ENCODE assay signal across 1 cellular context in the genomic region with DNA sequence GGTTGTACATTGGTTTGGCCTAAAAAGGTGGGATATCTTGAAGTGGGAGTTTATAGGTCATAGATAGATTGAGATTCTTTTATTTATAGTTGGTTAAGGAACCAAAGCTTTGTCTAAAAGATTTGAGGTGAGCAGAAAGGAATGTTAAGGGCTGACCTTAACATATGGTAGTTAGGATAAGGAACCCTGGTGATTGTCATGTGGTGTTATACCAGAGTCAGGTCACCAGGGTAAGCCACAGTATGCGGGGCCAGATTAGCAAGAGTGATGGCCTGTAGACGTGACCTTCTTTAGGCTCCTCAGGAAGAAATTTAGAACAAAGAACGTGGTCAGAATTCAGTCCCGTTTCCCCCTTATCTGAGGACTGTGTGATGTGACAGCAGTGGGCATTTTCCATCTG.
TF ChIP-seq lines count a peak whose summit lies in the region.

No MANE protein-coding gene starts in this region.

TF ChIP-seq in K562, 482 proteins besides CTCF, POLR2A, EP300 and RAD21 (continued from another document and continues in another):
- TF ChIP-seq PKNOX1 (IDR thresholded peaks at IDR 0.05) (0 out of 2 replicates have a peak, but pooled peaks have one; percentile 13), ARID1B (IDR thresholded peaks at IDR 0.05) (peak; percentile 75), ZNF277 (CRISPR knock-in tag; IDR thresholded peaks at IDR 0.05; ENCODE audit: borderline replicate concordance) (no peak), TEAD1 (CRISPR knock-in tag; IDR thresholded peaks at IDR 0.05) (peak in 1 of 2 experiments; percentile 87; a peak in 2 of 4 replicates), ILK (tag; IDR thresholded peaks at IDR 0.05; ENCODE audit: borderline replicate concordance, low read depth) (no peak), NR2C2 (CRISPR knock-in tag; IDR thresholded peaks at IDR 0.05) (no peak), NR2C2 (tag; IDR thresholded peaks at IDR 0.05) (0 out of 2 replicates have a peak, but pooled peaks have one; percentile 25), ZNF3 (CRISPR knock-in tag; IDR thresholded peaks at IDR 0.05) (no peak), BHLHE40 (IDR thresholded peaks at IDR 0.05; ENCODE audit: low read length) (0 out of 2 replicates have a peak, but pooled peaks have one; percentile 14), TAF9B (IDR thresholded peaks at IDR 0.05; ENCODE audit: partially characterized antibody) (no peak), RCOR1 (IDR thresholded peaks at IDR 0.05; ENCODE audit: borderline replicate concordance in 1 of 2, low read depth in 2 of 2, low read length in 2 of 2) (peak; percentile 77 to 94), HOXB6 (CRISPR knock-in tag; IDR thresholded peaks at IDR 0.05; ENCODE audit: borderline replicate concordance) (no peak), CBFA2T3 (IDR thresholded peaks at IDR 0.05) (peak; percentile 87), TAL1 (IDR thresholded peaks at IDR 0.05) (peak; percentile 75), CXXC5 (CRISPR knock-in tag; IDR thresholded peaks at IDR 0.05) (peak; percentile 53; the same call in 1 of the 2 replicates), PBX2 (CRISPR knock-in tag; IDR thresholded peaks at IDR 0.05; ENCODE audit: low read depth) (no peak), PBX2 (tag; conservative IDR thresholded peaks at IDR 0.05; ENCODE audit: low read depth) (peak; percentile 47; the same call in 1 of the 2 replicates), BRF2 (IDR thresholded peaks at IDR 0.05; ENCODE audit: borderline replicate concordance, insufficient read depth, insufficient read length) (no peak), HEY1 (CRISPR knock-in tag; IDR thresholded peaks at IDR 0.05; ENCODE audit: borderline replicate concordance) (no peak), HDAC1 (IDR thresholded peaks at IDR 0.05) (peak in 1 of 2 experiments; percentile 94; a peak in 2 of 4 replicates), ZNF561 (CRISPR knock-in tag; conservative IDR thresholded peaks at IDR 0.05) (no peak), ESRRA (IDR thresholded peaks at IDR 0.05; ENCODE audit: borderline replicate concordance, low read depth) (no peak)
- TF ChIP-seq, protein P1, sequence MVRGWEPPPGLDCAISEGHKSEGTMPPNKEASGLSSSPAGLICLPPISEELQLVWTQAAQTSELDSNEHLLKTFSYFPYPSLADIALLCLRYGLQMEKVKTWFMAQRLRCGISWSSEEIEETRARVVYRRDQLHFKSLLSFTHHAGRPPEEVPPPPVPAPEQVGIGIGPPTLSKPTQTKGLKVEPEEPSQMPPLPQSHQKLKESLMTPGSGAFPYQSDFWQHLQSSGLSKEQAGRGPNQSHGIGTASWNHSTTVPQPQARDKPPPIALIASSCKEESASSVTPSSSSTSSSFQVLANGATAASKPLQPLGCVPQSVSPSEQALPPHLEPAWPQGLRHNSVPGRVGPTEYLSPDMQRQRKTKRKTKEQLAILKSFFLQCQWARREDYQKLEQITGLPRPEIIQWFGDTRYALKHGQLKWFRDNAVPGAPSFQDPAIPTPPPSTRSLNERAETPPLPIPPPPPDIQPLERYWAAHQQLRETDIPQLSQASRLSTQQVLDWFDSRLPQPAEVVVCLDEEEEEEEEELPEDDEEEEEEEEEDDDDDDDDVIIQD (CRISPR knock-in tag; IDR thresholded peaks at IDR 0.05): no peak
- TF ChIP-seq, protein P2, sequence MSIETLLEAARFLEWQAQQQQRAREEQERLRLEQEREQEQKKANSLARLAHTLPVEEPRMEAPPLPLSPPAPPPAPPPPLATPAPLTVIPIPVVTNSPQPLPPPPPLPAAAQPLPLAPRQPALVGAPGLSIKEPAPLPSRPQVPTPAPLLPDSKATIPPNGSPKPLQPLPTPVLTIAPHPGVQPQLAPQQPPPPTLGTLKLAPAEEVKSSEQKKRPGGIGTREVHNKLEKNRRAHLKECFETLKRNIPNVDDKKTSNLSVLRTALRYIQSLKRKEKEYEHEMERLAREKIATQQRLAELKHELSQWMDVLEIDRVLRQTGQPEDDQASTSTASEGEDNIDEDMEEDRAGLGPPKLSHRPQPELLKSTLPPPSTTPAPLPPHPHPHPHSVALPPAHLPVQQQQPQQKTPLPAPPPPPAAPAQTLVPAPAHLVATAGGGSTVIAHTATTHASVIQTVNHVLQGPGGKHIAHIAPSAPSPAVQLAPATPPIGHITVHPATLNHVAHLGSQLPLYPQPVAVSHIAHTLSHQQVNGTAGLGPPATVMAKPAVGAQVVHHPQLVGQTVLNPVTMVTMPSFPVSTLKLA (conservative IDR thresholded peaks at IDR 0.05): 0 out of 4 replicates have a peak, but pooled peaks of 1 of the 2 experiments have one; percentile 23
- TF ChIP-seq, protein P3, sequence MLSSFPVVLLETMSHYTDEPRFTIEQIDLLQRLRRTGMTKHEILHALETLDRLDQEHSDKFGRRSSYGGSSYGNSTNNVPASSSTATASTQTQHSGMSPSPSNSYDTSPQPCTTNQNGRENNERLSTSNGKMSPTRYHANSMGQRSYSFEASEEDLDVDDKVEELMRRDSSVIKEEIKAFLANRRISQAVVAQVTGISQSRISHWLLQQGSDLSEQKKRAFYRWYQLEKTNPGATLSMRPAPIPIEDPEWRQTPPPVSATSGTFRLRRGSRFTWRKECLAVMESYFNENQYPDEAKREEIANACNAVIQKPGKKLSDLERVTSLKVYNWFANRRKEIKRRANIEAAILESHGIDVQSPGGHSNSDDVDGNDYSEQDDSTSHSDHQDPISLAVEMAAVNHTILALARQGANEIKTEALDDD (IDR thresholded peaks at IDR 0.05): peak; percentile 27; the same call in 1 of the 2 replicates
- TF ChIP-seq, protein P4, sequence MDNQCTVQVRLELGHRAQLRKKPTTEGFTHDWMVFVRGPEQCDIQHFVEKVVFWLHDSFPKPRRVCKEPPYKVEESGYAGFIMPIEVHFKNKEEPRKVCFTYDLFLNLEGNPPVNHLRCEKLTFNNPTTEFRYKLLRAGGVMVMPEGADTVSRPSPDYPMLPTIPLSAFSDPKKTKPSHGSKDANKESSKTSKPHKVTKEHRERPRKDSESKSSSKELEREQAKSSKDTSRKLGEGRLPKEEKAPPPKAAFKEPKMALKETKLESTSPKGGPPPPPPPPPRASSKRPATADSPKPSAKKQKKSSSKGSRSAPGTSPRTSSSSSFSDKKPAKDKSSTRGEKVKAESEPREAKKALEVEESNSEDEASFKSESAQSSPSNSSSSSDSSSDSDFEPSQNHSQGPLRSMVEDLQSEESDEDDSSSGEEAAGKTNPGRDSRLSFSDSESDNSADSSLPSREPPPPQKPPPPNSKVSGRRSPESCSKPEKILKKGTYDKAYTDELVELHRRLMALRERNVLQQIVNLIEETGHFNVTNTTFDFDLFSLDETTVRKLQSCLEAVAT (IDR thresholded peaks at IDR 0.05): 0 out of 4 replicates have a peak, but pooled peaks of 1 of the 2 experiments have one; percentile 68
- TF ChIP-seq, protein P5, sequence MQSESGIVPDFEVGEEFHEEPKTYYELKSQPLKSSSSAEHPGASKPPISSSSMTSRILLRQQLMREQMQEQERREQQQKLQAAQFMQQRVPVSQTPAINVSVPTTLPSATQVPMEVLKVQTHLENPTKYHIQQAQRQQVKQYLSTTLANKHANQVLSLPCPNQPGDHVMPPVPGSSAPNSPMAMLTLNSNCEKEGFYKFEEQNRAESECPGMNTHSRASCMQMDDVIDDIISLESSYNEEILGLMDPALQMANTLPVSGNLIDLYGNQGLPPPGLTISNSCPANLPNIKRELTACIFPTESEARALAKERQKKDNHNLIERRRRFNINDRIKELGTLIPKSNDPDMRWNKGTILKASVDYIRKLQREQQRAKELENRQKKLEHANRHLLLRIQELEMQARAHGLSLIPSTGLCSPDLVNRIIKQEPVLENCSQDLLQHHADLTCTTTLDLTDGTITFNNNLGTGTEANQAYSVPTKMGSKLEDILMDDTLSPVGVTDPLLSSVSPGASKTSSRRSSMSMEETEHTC (IDR thresholded peaks at IDR 0.05): peak; percentile 41; the same call in 1 of the 2 replicates
- TF ChIP-seq, protein P6, sequence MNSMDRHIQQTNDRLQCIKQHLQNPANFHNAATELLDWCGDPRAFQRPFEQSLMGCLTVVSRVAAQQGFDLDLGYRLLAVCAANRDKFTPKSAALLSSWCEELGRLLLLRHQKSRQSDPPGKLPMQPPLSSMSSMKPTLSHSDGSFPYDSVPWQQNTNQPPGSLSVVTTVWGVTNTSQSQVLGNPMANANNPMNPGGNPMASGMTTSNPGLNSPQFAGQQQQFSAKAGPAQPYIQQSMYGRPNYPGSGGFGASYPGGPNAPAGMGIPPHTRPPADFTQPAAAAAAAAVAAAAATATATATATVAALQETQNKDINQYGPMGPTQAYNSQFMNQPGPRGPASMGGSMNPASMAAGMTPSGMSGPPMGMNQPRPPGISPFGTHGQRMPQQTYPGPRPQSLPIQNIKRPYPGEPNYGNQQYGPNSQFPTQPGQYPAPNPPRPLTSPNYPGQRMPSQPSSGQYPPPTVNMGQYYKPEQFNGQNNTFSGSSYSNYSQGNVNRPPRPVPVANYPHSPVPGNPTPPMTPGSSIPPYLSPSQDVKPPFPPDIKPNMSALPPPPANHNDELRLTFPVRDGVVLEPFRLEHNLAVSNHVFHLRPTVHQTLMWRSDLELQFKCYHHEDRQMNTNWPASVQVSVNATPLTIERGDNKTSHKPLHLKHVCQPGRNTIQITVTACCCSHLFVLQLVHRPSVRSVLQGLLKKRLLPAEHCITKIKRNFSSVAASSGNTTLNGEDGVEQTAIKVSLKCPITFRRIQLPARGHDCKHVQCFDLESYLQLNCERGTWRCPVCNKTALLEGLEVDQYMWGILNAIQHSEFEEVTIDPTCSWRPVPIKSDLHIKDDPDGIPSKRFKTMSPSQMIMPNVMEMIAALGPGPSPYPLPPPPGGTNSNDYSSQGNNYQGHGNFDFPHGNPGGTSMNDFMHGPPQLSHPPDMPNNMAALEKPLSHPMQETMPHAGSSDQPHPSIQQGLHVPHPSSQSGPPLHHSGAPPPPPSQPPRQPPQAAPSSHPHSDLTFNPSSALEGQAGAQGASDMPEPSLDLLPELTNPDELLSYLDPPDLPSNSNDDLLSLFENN (IDR thresholded peaks at IDR 0.05; ENCODE audit: low read depth in 2 of 2, low read length in 2 of 2): 0 out of 4 replicates have a peak, but pooled peaks of 1 of the 2 experiments have one; percentile 18
